In the genomic region with DNA sequence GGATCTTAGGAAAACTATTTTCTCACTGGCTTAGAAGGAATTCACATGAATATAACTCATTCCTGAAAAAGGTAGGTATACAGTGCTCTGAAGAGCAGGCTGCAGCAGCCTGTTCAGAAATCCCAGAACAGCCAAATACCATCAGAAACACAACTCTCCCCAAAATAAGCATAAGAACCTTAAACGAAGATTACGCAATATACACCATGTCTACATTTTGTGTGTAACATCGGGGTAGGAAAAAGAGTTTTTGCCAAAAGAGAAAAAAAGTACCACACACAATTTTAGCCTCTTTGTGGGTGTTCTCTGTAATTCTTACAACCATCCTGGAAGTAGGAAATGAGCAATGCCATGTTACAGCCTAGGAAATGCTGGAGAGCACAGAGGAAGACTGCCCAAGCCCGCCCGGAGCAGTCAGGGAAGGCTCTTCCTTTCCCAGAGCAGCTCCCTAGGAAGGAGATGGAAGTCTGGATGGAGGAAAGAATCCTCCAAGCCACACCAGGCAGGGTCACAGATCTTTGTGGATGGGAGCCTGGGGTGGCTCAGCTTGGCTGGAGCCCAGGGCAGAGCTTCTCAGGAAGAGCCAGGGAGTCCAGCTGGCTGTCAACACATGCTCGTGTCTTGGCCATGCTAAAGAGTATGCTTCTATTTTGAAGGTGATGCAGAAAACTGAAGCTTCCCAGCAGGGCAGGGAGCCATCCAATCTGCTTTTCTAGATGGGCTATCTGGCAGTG, we compare ENCODE assay signal across 12 cellular contexts. TPM values are rescaled to one million over a fixed set of nuclear protein-coding genes. Genes with fewer than 3 reads are reported as not detected.
A peak's percentile ranks its signal among the peaks of the same experiment; 100 is the strongest.
DNase-seq lines count a peak whose midpoint lies in the region; ATAC-seq, FAIRE-seq and TF ChIP-seq lines count a peak whose summit lies in the region.
"Had no signal": no experiment of that assay in that cellular context is flagged by ENCODE, and none has a peak within 500 bp of the region (broad histone marks: within the 10 kb centered on the region; RNA-seq: fewer than 3 reads in every experiment).

No MANE protein-coding gene starts in this region.

- peaks cover 42 to 81% (median 65%) of the 10 kb centered on the region in 11 experiments for H3K36me3 ChIP-seq in BLaER1 treated with 17β-estradiol and CSF1 and Interleukin-3, amounts not matched to agents 10 nM and 100 nM
- H3K36me3 ChIP-seq in K562 (ENCODE audit: control insufficient read depth, insufficient read depth, low read length) (peaks cover 5% of the 10 kb centered on the region; the same call in 2 of the 3 replicates), pancreas (no peaks in the 10 kb centered on the region)

- no peak for TF ChIP-seq POLR2A in K562 (conservative IDR thresholded peaks at IDR 0.05)

- H3K27me3 ChIP-seq in BLaER1 treated with 17β-estradiol and CSF1 and Interleukin-3, amounts not matched to agents 10 nM and 100 nM: no peaks in the 10 kb centered on the region
- H3K27me3 ChIP-seq in K562 (ENCODE audit: control insufficient read depth in 2 of 2, insufficient read depth in 2 of 2, low read length in 2 of 2) (no peaks in the 10 kb centered on the region), pancreas (no peaks in the 10 kb centered on the region)

- ATAC-seq in K562 (no peak), pancreas (no peak), HG02885 (IDR thresholded peaks at IDR 0.05; ENCODE audit: poor library complexity, unreplicated experiment) (no peak)
- ATAC-seq: T-helper 17 cell had no signal

- TF ChIP-seq EP300 in K562 (IDR thresholded peaks at IDR 0.05; ENCODE audit: low read length): no peak

- H3K9me3 ChIP-seq in BLaER1 treated with 17β-estradiol and CSF1 and Interleukin-3, amounts not matched to agents 10 nM and 100 nM (replicated peaks in 1 of 11): no peaks in the 10 kb centered on the region
- H3K9me3 ChIP-seq in K562 (replicated peaks; ENCODE audit: control insufficient read depth, insufficient read depth, low read depth, low read length): no peaks in the 10 kb centered on the region
- H3K9me3 ChIP-seq in pancreas: no peaks in the 10 kb centered on the region

- no peaks in the 10 kb centered on the region for H3K9me1 ChIP-seq in K562 (ENCODE audit: control insufficient read depth, insufficient read depth, low read length)

- H3K4me2 ChIP-seq in BLaER1 treated with 17β-estradiol and CSF1 and Interleukin-3, amounts not matched to agents 10 nM and 100 nM: peak overlapping the region; percentile 68 to 93 (median 87)
- H3K4me2 ChIP-seq in K562 (ENCODE audit: insufficient read depth, low read length): no peak overlapping the region

- in situ Hi-C loops in K562 (cut with MboI): no loop called here

- no peak overlapping the region for H2AFZ ChIP-seq in K562 (ENCODE audit: low read depth, low read length)

- 85% methylated on average over 6 of the region's 6 CpGs for WGBS in K562 (ENCODE audit: insufficient coverage, low coverage, missing lambda C conversion rate)
- WGBS in pancreas, 2 donors: 67 to 68% methylated on average over 6 of the region's 6 CpGs

- FAIRE-seq in K562 (lab: Jason Lieb, UNC) (no peak), pancreas (lab: Jason Lieb, UNC) (no peak)
- FAIRE-seq: GM19239 had no signal

- peak overlapping the region in 5 of 11 experiments; percentile 53 to 76 (median 74); a peak in 7 of 22 replicates for H3K9ac ChIP-seq in BLaER1 treated with 17β-estradiol and CSF1 and Interleukin-3, amounts not matched to agents 10 nM and 100 nM
- H3K9ac ChIP-seq in K562 (ENCODE audit: insufficient read depth in 1 of 2, low read depth in 2 of 2, low read length in 2 of 2): no peak overlapping the region

- H3K4me1 ChIP-seq in BLaER1 treated with 17β-estradiol and CSF1 and Interleukin-3, amounts not matched to agents 10 nM and 100 nM: peaks cover 92 to 100% (median 98%) of the 10 kb centered on the region in 10 experiments
- H3K4me1 ChIP-seq in K562 (replicated peaks in 1 of 2; ENCODE audit: control insufficient read depth in 2 of 2, insufficient read depth in 2 of 2, low read length in 2 of 2): no peaks in the 10 kb centered on the region
- peaks cover 31 to 53% (median 41%) of the 10 kb centered on the region in 3 donors for H3K4me1 ChIP-seq in pancreas

- TF ChIP-seq RAD21 in K562 (CRISPR knock-in tag; conservative IDR thresholded peaks at IDR 0.05 in 1 of 2, IDR thresholded peaks at IDR 0.05 in 1 of 2): no peak

- no peak overlapping the region for H3K4me3 ChIP-seq in BLaER1 treated with 17β-estradiol and CSF1 and Interleukin-3, amounts not matched to agents 10 nM and 100 nM
- H3K4me3 ChIP-seq in K562 (no peak overlapping the region), pancreas (no peak overlapping the region)

- POLR2A ChIA-PET in K562 (lab: Yijun Ruan, JAX): interaction anchor here (0.9 kb wide), 1 partner anchor 19 kb away, joined by 4 read pairs; no protein-coding TSS in a partner anchor

- CTCF ChIA-PET in K562 (lab: Yijun Ruan, JAX; ENCODE audit: low intra/inter-chr PET ratio): no interaction called here

- TF ChIP-seq CTCF in K562 (IDR thresholded peaks at IDR 0.05 in 2 of 3, conservative IDR thresholded peaks at IDR 0.05 in 1 of 3; ENCODE audit: insufficient read depth in 2 of 3, low read depth in 1 of 3, low read length in 3 of 3) (no peak), pancreas (IDR thresholded peaks at IDR 0.05) (no peak)

- H4K20me1 ChIP-seq in BLaER1 treated with 17β-estradiol and CSF1 and Interleukin-3, amounts not matched to agents 10 nM and 100 nM: peaks cover 10 to 100% (median 59%) of the 10 kb centered on the region in 11 experiments; a peak in 17 of 22 replicates
- no peaks in the 10 kb centered on the region for H4K20me1 ChIP-seq in K562 (replicated peaks; ENCODE audit: control insufficient read depth, insufficient read depth, low read length)

- no peak for DNase-seq in K562 (ENCODE audit: extremely low read depth in 1 of 4, low spot score in 3 of 4)
- DNase-seq in cardiac septum (ENCODE audit: low spot score): peak; percentile 87
- peak in 1 of 6 donors; percentile 38 for DNase-seq in pancreas
- DNase-seq in NCI-H226: no peak
- DNase-seq in HUDEP-2 (lab: John Stamatoyannopoulos, UW; ENCODE audit: unreplicated experiment in 76 of 76): no peak
- DNase-seq in activated T-cell treated with anti-CD3 and anti-CD28 coated beads for 4 hours: no peak
- DNase-seq: cortex of kidney, NCI-H1417, T-helper 17 cell had no signal

- BruUV-seq in K562 (replicated peaks; lab: Mats Ljungman, UMichigan): no TSS peak

- H3K27ac ChIP-seq in BLaER1 treated with 17β-estradiol and CSF1 and Interleukin-3, amounts not matched to agents 10 nM and 100 nM: peak overlapping the region in 8 of 11 experiments; percentile 24 to 92 (median 72); a peak in 13 of 22 replicates
- H3K27ac ChIP-seq in K562 (ENCODE audit: extremely low read depth, low read depth, low read length): no peak overlapping the region
- H3K27ac ChIP-seq in pancreas: peak overlapping the region; percentile 62 to 84 (median 66)

- intact Hi-C loops in K562 (cut with micrococcal nuclease) (no loop called here), cardiac septum (cut with DNase I) (loop anchor here (5.0 to 10.0 kb wide), 2 partner anchors 118 to 191 kb away; no protein-coding TSS in a partner anchor), pancreas (cut with DNase I) (no loop called here)

- H3K79me2 ChIP-seq in K562 (ENCODE audit: control insufficient read depth, insufficient read depth, low read length): no peaks in the 10 kb centered on the region

TF ChIP-seq in K562, 482 proteins besides CTCF, POLR2A, EP300 and RAD21 (continues in another document):
- TF ChIP-seq SMARCE1 (IDR thresholded peaks at IDR 0.05) (no peak), CEBPB (tag; IDR thresholded peaks at IDR 0.05) (peak; percentile 94), STAG1 (CRISPR knock-in tag; IDR thresholded peaks at IDR 0.05; ENCODE audit: borderline replicate concordance) (no peak), ESRRA (IDR thresholded peaks at IDR 0.05; ENCODE audit: borderline replicate concordance, low read depth) (no peak), CEBPG (CRISPR knock-in tag; IDR thresholded peaks at IDR 0.05) (no peak), CEBPG (tag; conservative IDR thresholded peaks at IDR 0.05 in 1 of 2, IDR thresholded peaks at IDR 0.05 in 1 of 2) (peak; percentile 59 to 95), YBX1 (IDR thresholded peaks at IDR 0.05) (no peak)
- TF ChIP-seq, protein P1, sequence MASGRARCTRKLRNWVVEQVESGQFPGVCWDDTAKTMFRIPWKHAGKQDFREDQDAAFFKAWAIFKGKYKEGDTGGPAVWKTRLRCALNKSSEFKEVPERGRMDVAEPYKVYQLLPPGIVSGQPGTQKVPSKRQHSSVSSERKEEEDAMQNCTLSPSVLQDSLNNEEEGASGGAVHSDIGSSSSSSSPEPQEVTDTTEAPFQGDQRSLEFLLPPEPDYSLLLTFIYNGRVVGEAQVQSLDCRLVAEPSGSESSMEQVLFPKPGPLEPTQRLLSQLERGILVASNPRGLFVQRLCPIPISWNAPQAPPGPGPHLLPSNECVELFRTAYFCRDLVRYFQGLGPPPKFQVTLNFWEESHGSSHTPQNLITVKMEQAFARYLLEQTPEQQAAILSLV (tag; IDR thresholded peaks at IDR 0.05): 0 out of 2 replicates have a peak, but pooled peaks have one; percentile 29

RNA-seq across cellular contexts. Expression of a gene that starts 49.7 kb away (rescaled TPM):
- total RNA-seq in K562 (2011; cell fraction: chromatin; rRNA removed; ENCODE audit: low replicate concordance): 20.5 and 26.2 TPM in 2 replicates
- total RNA-seq in K562 (2011; cell fraction: nucleolus; rRNA removed): 15.8 and 18.3 TPM in 2 replicates
- 17.1 and 19.2 TPM in 2 replicates for total RNA-seq in K562 (2011; cell fraction: nucleoplasm; rRNA removed)
- total RNA-seq in K562 (2014; rRNA removed): 14.2 and 16.9 TPM in 2 replicates
- 23.0 and 24.9 TPM in 2 replicates for total RNA-seq in K562 (2014; rRNA removed; fragmentation: Illumina TruSeq; extraction: Trizol)
- 19.3 and 19.5 TPM in 2 replicates for total RNA-seq in K562 (2015; rRNA removed; fragmentation: Illumina TruSeq; extraction: Trizol)
- total RNA-seq in K562 (2021): 17.1 and 18.2 TPM in 2 replicates
- polyA plus RNA-seq in K562 (2011; rRNA removed): 26.5 and 27.6 TPM in 2 replicates
- polyA plus RNA-seq in K562 (2011; cell fraction: cytosol; rRNA removed): 14.9 and 21.7 TPM in 2 replicates
- 14.5 and 18.6 TPM in 2 replicates for polyA plus RNA-seq in K562 (2011; cell fraction: nucleus; rRNA removed)
- 17.4 and 27.0 TPM in 2 replicates for polyA plus RNA-seq in K562 (2012)
- 18.4 and 22.0 TPM in 2 replicates for polyA plus RNA-seq in K562 (2014; fragmentation: Illumina TruSeq; extraction: Trizol)
- polyA plus RNA-seq in K562 (2014; fragmentation: Nextera tagmentation; extraction: Ambion mirVana): 10 to 100 TPM; 25.5 to 31.9 TPM
- polyA plus RNA-seq in K562 (2014; rRNA removed): 20.1 and 22.7 TPM in 2 replicates
- polyA minus RNA-seq in K562 (2011; rRNA and poly(A)+ RNA removed): 27.1 and 29.5 TPM in 2 replicates
- 13.4 and 20.8 TPM in 2 replicates for polyA minus RNA-seq in K562 (2011; cell fraction: cytosol; rRNA and poly(A)+ RNA removed)
- polyA minus RNA-seq in K562 (2011; cell fraction: nucleus; rRNA and poly(A)+ RNA removed): 7.0 and 15.8 TPM in 2 replicates
- 32.5 TPM for total RNA-seq in cardiac septum
- total RNA-seq in pancreas: 10 to 100 TPM; 54.8 to 75.3 (median 62.1) TPM
- 10 to 100 TPM; 39.1 to 45.4 TPM for polyA plus RNA-seq in pancreas
